29 cellular contexts compared by ENCODE assay signal in the genomic region with DNA sequence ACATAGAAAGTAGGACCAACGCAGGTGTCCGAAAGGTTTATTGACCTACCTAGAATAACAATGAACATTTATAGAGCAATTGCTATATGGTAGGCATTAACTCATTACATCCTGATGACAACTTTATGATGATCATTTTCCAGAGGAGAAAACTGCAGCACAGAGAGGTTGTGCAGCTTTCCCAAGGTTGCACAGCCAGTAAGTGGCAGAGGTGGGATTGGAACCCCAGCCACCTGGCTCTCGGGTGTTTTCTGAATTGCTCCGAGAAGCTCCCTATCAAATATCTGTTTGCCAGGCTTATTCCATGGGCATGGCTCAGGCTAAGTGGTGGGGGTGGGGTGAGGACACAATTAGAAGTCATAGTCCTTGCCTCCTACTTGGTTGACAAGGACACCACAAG. TPM values are rescaled to one million over a fixed set of nuclear protein-coding genes. Genes with fewer than 3 reads are reported as not detected.
"Had no signal": no experiment of that assay in that cellular context is flagged by ENCODE, and none has a peak within 500 bp of the region (broad histone marks: within the 10 kb centered on the region; RNA-seq: fewer than 3 reads in every experiment).

No MANE protein-coding gene starts in this region.

- H3K9me3 ChIP-seq: adrenal gland, body of pancreas, breast epithelium, MG63, Peyer's patch, SJSA1 had no signal

- DNase-seq: activated CD4-positive, alpha-beta T cell treated with anti-CD3 and anti-CD28 coated beads, Interleukin-2, amount 10 ng/mL, durations not matched to agents 24 days and 14 days; activated CD4-positive, alpha-beta T cell treated with anti-CD3 and anti-CD28 coated beads, Interleukin-2, amount 50 U/mL, for 4 hours; activated CD8-positive, alpha-beta T cell treated with anti-CD3 and anti-CD28 coated beads for 36 hours; activated effector memory CD4-positive, alpha-beta T cell treated with anti-CD3 and anti-CD28 coated beads, Interleukin-2, amount 50 U/mL, for 16 hours; activated naive CD4-positive, alpha-beta T cell treated with anti-CD3 and anti-CD28 coated beads for 36 hours; activated T-cell treated with anti-CD3 and anti-CD28 coated beads, Interleukin-2, amount 50 U/mL, for 1 hour; activated T-cell treated with anti-CD3 and anti-CD28 coated beads, Interleukin-2, amount 50 U/mL, for 72 hours; adrenal gland; body of pancreas; Kasumi-1; MG63; MV-4-11; NCI-H1092; NCI-H1436 treated with DMSO at 0.1 percent for 48 hours; NCI-H1694 treated with DMSO at 0.1 percent for 48 hours; NCI-H2029; NCI-H345; NCI-H524 treated with DMSO at 0.1 percent for 48 hours; NK-92 treated with Interleukin-12 subunit alpha and Interleukin-12 subunit beta, amount 100 ng/mL, for 24 hours; PC-3; Peyer's patch; RPMI8226; SHP77 treated with DMSO at 0.1 percent for 48 hours; T1000 had no signal

- H3K4me1 ChIP-seq: breast epithelium had no signal

- H3K27me3 ChIP-seq: body of pancreas, breast epithelium, MG63, Peyer's patch had no signal

- H3K27ac ChIP-seq: adrenal gland, body of pancreas, SJSA1 had no signal

- H3K36me3 ChIP-seq: adrenal gland, breast epithelium, MG63, Peyer's patch, SJSA1 had no signal

- FAIRE-seq: astrocyte had no signal

- H3K4me3 ChIP-seq: adrenal gland, body of pancreas, breast epithelium, MG63, Peyer's patch, SJSA1 had no signal

- ATAC-seq: activated CD8-positive, alpha-beta T cell treated with anti-CD3 and anti-CD28 coated beads for 36 hours; activated naive CD4-positive, alpha-beta T cell treated with anti-CD3 and anti-CD28 coated beads, Interleukin-2, amount 50 U/mL, for 72 hours; activated T-cell treated with anti-CD3 and anti-CD28 coated beads, Interleukin-2, amount 50 U/mL, for 72 hours; activated T-helper 17 cell treated with anti-CD3 and anti-CD28 coated beads, Interleukin-2, amount 50 U/mL, for 72 hours; body of pancreas; PC-3 had no signal

RNA-seq across cellular contexts. Expression of a gene that starts 24.1 kb away (rescaled TPM):
- total RNA-seq: SJSA1 had no signal
